ENCODE assay signal across 9 cellular contexts in the genomic region with DNA sequence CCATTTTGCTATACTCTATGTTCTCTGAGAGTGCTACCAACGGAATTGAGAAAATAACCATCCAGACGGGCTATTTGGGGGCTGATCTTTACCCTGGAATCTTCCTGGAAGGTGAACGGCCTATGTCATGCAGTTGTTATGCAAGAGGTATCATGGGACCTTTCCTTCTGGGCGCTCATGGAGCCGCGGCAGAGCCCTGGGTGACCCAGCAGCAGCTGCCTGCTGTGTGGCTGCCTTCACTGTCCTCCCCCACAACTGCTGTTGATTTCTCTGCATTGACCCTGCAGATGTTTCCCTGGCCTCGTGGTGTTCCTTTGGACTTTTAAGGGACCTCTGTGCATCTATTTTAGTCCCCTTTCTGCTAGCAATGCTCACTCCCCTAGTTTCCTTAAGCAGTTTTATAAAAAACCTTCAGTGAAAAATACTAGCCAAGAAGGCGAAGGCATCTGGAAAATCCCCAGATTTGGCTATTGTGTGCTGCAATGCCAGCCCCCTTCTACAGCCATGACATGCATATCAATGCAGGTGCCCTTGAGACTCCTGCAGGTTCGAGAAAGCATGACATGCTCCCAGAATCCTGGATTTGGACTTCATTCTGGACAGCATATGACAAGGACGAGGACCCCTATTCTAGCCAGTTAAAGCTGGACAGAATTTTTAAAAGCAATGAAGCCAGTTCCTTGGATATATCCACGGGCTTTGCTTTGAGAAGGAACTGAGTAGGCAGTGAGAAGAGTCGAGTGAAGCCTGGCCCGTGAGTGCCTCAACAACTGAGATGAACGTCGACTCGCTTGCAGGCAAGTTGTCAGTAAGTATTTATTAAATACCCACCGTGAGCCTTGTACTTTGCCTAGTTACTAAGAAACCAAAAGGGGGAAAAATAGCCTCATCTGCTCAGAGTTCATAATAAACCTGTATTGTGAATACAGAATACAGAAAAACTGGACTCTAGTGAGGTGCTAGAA. TPM values are rescaled to one million over a fixed set of nuclear protein-coding genes. Genes with fewer than 3 reads are reported as not detected.
DNase-seq lines count a peak whose midpoint lies in the region; TF ChIP-seq lines count a peak whose summit lies in the region.
"Had no signal": no experiment of that assay in that cellular context is flagged by ENCODE, and none has a peak within 500 bp of the region (broad histone marks: within the 10 kb centered on the region; RNA-seq: fewer than 3 reads in every experiment).

A gene with protein sequence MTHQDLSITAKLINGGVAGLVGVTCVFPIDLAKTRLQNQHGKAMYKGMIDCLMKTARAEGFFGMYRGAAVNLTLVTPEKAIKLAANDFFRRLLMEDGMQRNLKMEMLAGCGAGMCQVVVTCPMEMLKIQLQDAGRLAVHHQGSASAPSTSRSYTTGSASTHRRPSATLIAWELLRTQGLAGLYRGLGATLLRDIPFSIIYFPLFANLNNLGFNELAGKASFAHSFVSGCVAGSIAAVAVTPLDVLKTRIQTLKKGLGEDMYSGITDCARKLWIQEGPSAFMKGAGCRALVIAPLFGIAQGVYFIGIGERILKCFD (plus strand): TSS at position 593 of the 965 bp plus-strand sequence. CDS start 16,447 bp downstream, outside the sequence.

- intact Hi-C loops in esophagus muscularis mucosa (cut with DNase I) = loop anchor here (2.0 to 10.0 kb wide), 3 partner anchors 76 to 174 kb away; a partner anchor contains a TSS
- intact Hi-C loops in transverse colon (cut with DNase I; ENCODE audit: low total_unique reads) = no loop called here

- DNase-seq in NCI-H2171 treated with DMSO at 0.1 percent for 48 hours (lab: John Stamatoyannopoulos, UW) (peak; percentile 29), NCI-H2171 (lab: John Stamatoyannopoulos, UW) (no peak), esophagus muscularis mucosa (ENCODE audit: extremely low spot score) (no peak), mucosa of gallbladder (ENCODE audit: low spot score) (peak; percentile 27), transverse colon (peak; percentile 21), COR-L47 (lab: John Stamatoyannopoulos, UW) (no peak), SIG-M5 (lab: John Stamatoyannopoulos, UW) (no peak), GOT3 (lab: John Stamatoyannopoulos, UW) (no peak)
- DNase-seq: effector CD4-positive, alpha-beta T cell had no signal

- H3K27me3 ChIP-seq in esophagus muscularis mucosa = no peaks in the 10 kb centered on the region
- no peaks in the 10 kb centered on the region for H3K27me3 ChIP-seq in transverse colon

- H3K9me3 ChIP-seq in esophagus muscularis mucosa (no peaks in the 10 kb centered on the region), transverse colon (no peaks in the 10 kb centered on the region)

- peak in 1 of 3 experiments; percentile 14 for TF ChIP-seq CTCF in esophagus muscularis mucosa (IDR thresholded peaks at IDR 0.05)
- TF ChIP-seq CTCF in transverse colon (IDR thresholded peaks at IDR 0.05) = peak in 2 of 5 experiments; percentile 21 to 23

- 70% methylated on average over 17 of the region's 17 CpGs for WGBS in esophagus muscularis mucosa
- 61 to 82% methylated on average over 5 to 17 of the region's 17 CpGs for WGBS in transverse colon (ENCODE audit: low coverage in 1 of 2), 2 donors

- H3K4me3 ChIP-seq in esophagus muscularis mucosa = peak within 1 kb of the TSS in 3 of 4 donors; percentile 12 to 27 (median 14)
- no peak within 1 kb of the TSS for H3K4me3 ChIP-seq in transverse colon

- H3K27ac ChIP-seq in esophagus muscularis mucosa (replicated peaks in 1 of 4) (peak within 1 kb of the TSS; percentile 68 to 95 (median 80)), transverse colon (peak within 1 kb of the TSS; percentile 61 to 93 (median 70))

- no peak for TF ChIP-seq POLR2A in esophagus muscularis mucosa (IDR thresholded peaks at IDR 0.05; ENCODE audit: low read depth)
- no peak for TF ChIP-seq POLR2A in transverse colon (IDR thresholded peaks at IDR 0.05)

- in situ Hi-C loops in transverse colon (cut with MboI; ENCODE audit: low pct_ligation_motif_present in 1 of 4, low pct_unique_long_range_greater_than_20kb in 1 of 4, low sequenced_read_pairs in 3 of 4) = no loop called here

- H3K36me3 ChIP-seq in esophagus muscularis mucosa = no peaks in the 10 kb centered on the region
- H3K36me3 ChIP-seq in transverse colon = no peaks in the 10 kb centered on the region

- H3K4me1 ChIP-seq in esophagus muscularis mucosa (peaks cover 24 to 36% (median 31%) of the 10 kb centered on the region in 4 donors), transverse colon (peaks cover 0 to 23% (median 0%) of the 10 kb centered on the region in 4 donors)

- TF ChIP-seq EP300 in esophagus muscularis mucosa (IDR thresholded peaks at IDR 0.05) = no peak
- TF ChIP-seq EP300 in transverse colon (IDR thresholded peaks at IDR 0.05; ENCODE audit: low read depth) = peak; percentile 17

RNA-seq across cellular contexts. Expression of the gene that starts here (rescaled TPM):
- total RNA-seq in esophagus muscularis mucosa (1 to 10 TPM in 3 of 4 donors, under 1 TPM in 1; 0.42 to 2.8 (median 1.8) TPM), mucosa of gallbladder (0.92 TPM), transverse colon (10 to 100 TPM in 1 of 4 donors, 1 to 10 TPM in 2, under 1 TPM in 1; 0.75 to 40.4 (median 1.5) TPM)

Comparison
In these comparisons a context has a peak if more than half of its experiments do, and no peak if none do; other contexts are left out.
1. DNase-seq: peak in NCI-H2171 treated with DMSO at 0.1 percent for 48 hours (single experiment) and transverse colon (single experiment); none in NCI-H2171 (single experiment), esophagus muscularis mucosa (single experiment), COR-L47 (single experiment), SIG-M5 (single experiment) and GOT3 (single experiment).
2. Peak in DNase-seq in mucosa of gallbladder; RNA of the gene not detected or under 1 TPM.
3. H3K4me3 ChIP-seq: peak in esophagus muscularis mucosa (3 of 4); none in transverse colon (0 of 4).